ENCODE assay signal across 16 cellular contexts in the genomic region with DNA sequence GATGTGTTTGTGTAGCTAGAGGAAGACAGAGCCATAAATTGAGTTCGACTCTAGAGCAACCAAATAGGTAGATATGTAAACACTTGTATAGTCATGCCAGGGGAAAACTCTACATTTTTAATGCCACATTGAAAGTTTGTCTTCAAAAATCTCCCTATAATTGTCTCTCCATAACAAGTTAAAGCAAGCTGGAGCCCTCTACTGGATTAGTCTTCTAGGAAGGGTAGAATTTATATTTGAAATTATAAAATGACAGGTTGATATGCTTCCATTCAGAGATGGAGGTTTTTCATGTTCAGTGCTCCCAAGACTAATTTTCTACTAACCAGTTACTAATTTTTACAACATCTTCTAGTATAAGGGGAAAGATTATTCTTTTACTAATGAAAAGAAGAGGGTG.
DNase-seq lines count a peak whose midpoint lies in the region; ATAC-seq lines count a peak whose summit lies in the region.
"Had no signal": no experiment of that assay in that cellular context is flagged by ENCODE, and none has a peak within 500 bp of the region (broad histone marks: within the 10 kb centered on the region; RNA-seq: fewer than 3 reads in every experiment).

No MANE protein-coding gene starts in this region.

- no peak for ATAC-seq in GM18873 (IDR thresholded peaks at IDR 0.05; ENCODE audit: low FRiP score, unreplicated experiment)
- no peak for ATAC-seq in HG02938 (IDR thresholded peaks at IDR 0.05; ENCODE audit: unreplicated experiment)
- ATAC-seq: activated T-cell treated with anti-CD3 and anti-CD28 coated beads, Interleukin-2, amount 50 U/mL, for 4 hours; K562 had no signal

- in situ Hi-C loops in ACHN (cut with HindIII; ENCODE audit: low pct_ligation_motif_present, low pct_unique_long_range_greater_than_20kb, low sequenced_read_pairs) = no loop called here

- peak; percentile 8 for DNase-seq in ACHN
- DNase-seq in GM03348 (ENCODE audit: low spot score) = peak; percentile 29
- peak; percentile 5 for DNase-seq in RKO (ENCODE audit: low spot score)
- peak; percentile 57 for DNase-seq in fibroblast of peridontal ligament (ENCODE audit: extremely low read depth)
- DNase-seq in caudate nucleus (lab: John Stamatoyannopoulos, UW) = no peak
- DNase-seq in NCI-H146 treated with DMSO at 0.1 percent for 48 hours (lab: John Stamatoyannopoulos, UW; ENCODE audit: unreplicated experiment) = no peak
- DNase-seq: activated T-cell treated with anti-CD3 and anti-CD28 coated beads, Interleukin-2, amount 50 U/mL, for 4 hours; central memory CD4-positive, alpha-beta T cell; endodermal cell had no signal

- no peak overlapping the region for H3K27ac ChIP-seq in caudate nucleus (ENCODE audit: low read depth, low read length)
- H3K27ac ChIP-seq: BLaER1 treated with 17β-estradiol and CSF1 and Interleukin-3, amounts not matched to agents 10 nM and 100 nM; parathyroid adenoma; skin epidermis; thoracic aorta had no signal

Comparison
In these comparisons a context has a peak if more than half of its experiments do, and no peak if none do; other contexts are left out.
1. DNase-seq: peak in ACHN (single experiment), GM03348 (single experiment), RKO (single experiment) and fibroblast of peridontal ligament (single experiment); none in caudate nucleus (0 of 61) and NCI-H146 treated with DMSO at 0.1 percent for 48 hours (single experiment).